Comparison of ENCODE assay signal across 8 cellular contexts in the genomic region with DNA sequence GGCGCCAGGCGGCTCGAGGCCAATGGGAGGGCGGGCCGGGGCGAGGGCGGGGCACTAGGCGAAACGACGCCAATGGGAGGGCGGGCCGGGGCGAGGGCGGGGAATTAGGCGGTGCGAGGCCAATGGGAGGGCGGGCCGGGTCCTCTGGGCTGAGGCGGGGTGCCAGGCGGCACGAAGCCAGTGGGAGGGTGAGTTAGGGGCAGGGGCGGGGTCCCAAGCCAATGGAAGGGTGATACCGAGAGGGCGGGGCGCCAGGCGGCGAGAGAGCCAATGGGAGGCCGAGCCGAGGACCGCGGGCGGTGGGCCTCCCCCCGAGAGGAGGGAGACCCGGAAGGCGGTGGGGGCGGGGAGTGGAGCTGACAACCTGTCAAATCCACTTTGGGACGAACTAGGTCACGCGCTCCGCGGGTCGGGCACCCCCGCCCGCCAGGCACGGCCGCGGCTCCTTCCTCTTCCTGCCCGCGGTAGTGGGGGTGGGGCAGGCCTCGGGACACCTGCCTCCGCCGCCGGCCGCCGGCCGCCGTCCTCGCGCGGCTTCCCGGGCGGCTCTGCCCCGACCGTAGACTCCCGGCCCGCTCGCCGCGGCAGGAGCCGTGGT. TPM values are rescaled to one million over a fixed set of nuclear protein-coding genes. Genes with fewer than 3 reads are reported as not detected.
A peak's percentile ranks its signal among the peaks of the same experiment; 100 is the strongest.
DNase-seq lines count a peak whose midpoint lies in the region; ATAC-seq and TF ChIP-seq lines count a peak whose summit lies in the region.

No MANE protein-coding gene starts in this region.

- ATAC-seq in HG02623 (IDR thresholded peaks at IDR 0.05; ENCODE audit: unreplicated experiment) (peak; percentile 84), SK-N-SH treated with all-trans-retinoic acid at 6 μM for 48 hours (peak; percentile 89)

- peaks cover 8% of the 10 kb centered on the region for H3K4me1 Mint-ChIP-seq in activated naive CD8-positive, alpha-beta T cell treated with anti-CD3 and anti-CD28 coated beads for 36 hours
- peaks cover 29% of the 10 kb centered on the region for H3K4me1 Mint-ChIP-seq in osteocyte (ENCODE audit: unreplicated experiment)

- no peaks in the 10 kb centered on the region for H3K27me3 Mint-ChIP-seq in activated naive CD8-positive, alpha-beta T cell treated with anti-CD3 and anti-CD28 coated beads for 36 hours
- H3K27me3 Mint-ChIP-seq in osteocyte (ENCODE audit: unreplicated experiment): no peaks in the 10 kb centered on the region

- no peaks in the 10 kb centered on the region for H3K36me3 ChIP-seq in thymus (ENCODE audit: control insufficient read depth, insufficient read depth)

- peaks cover 2% of the 10 kb centered on the region for H3K36me3 Mint-ChIP-seq in activated naive CD8-positive, alpha-beta T cell treated with anti-CD3 and anti-CD28 coated beads for 36 hours
- H3K36me3 Mint-ChIP-seq in osteocyte (ENCODE audit: unreplicated experiment): no peaks in the 10 kb centered on the region

- H3K4me3 ChIP-seq in thymus (ENCODE audit: low read length): peak overlapping the region; percentile 92

- intact Hi-C loops in head of caudate nucleus (cut with DNase I): loop anchor here (1.0 to 10.0 kb wide), 2 partner anchors 28 to 211 kb away; partner anchors contain the start of genes KMT2C and XRCC2

- no peaks in the 10 kb centered on the region for H3K9me3 Mint-ChIP-seq in activated naive CD8-positive, alpha-beta T cell treated with anti-CD3 and anti-CD28 coated beads for 36 hours
- no peaks in the 10 kb centered on the region for H3K9me3 Mint-ChIP-seq in osteocyte (ENCODE audit: unreplicated experiment)

- H3K4me3 Mint-ChIP-seq in activated naive CD8-positive, alpha-beta T cell treated with anti-CD3 and anti-CD28 coated beads for 36 hours: peak overlapping the region; percentile 92
- peak overlapping the region; percentile 95 for H3K4me3 Mint-ChIP-seq in osteocyte (ENCODE audit: unreplicated experiment)

- DNase-seq in GM10266 (ENCODE audit: extremely low spot score): peak; percentile 100
- peak; percentile 99 for DNase-seq in NCI-H1092 treated with DMSO at 0.1 percent for 48 hours (lab: John Stamatoyannopoulos, UW)
- DNase-seq in activated naive CD8-positive, alpha-beta T cell treated with anti-CD3 and anti-CD28 coated beads for 36 hours: peak; percentile 100
- peak; percentile 99 to 100 (median 100) for DNase-seq in head of caudate nucleus
- DNase-seq in osteocyte (ENCODE audit: extremely low spot score, unreplicated experiment): peak; percentile 100

- peak overlapping the region; percentile 98 for H3K27ac ChIP-seq in thymus (ENCODE audit: low read depth)

- TF ChIP-seq CTCF in GM10266 (IDR thresholded peaks at IDR 0.05; ENCODE audit: control insufficient read depth, insufficient read depth, low read depth, missing control alignments) (no peak), osteocyte (IDR thresholded peaks at IDR 0.05) (no peak)

- H3K4me1 ChIP-seq in thymus (ENCODE audit: control insufficient read depth, insufficient read depth, low read length): peaks cover 10% of the 10 kb centered on the region

- H3K27ac Mint-ChIP-seq in activated naive CD8-positive, alpha-beta T cell treated with anti-CD3 and anti-CD28 coated beads for 36 hours: no peak overlapping the region
- no peak overlapping the region for H3K27ac Mint-ChIP-seq in osteocyte (ENCODE audit: unreplicated experiment)

- H3K9me3 ChIP-seq in thymus (ENCODE audit: control insufficient read depth): no peaks in the 10 kb centered on the region

- no peaks in the 10 kb centered on the region for H3K27me3 ChIP-seq in thymus (ENCODE audit: control insufficient read depth, insufficient read depth)

- under 1% methylated on average over 70 of the region's 70 CpGs for WGBS in thymus

TF ChIP-seq in SK-N-SH treated with all-trans-retinoic acid at 6 μM for 48 hours, 23 proteins besides CTCF, POLR2A, EP300 and RAD21:
- peak; percentile 77; the same call in 1 of the 2 replicates for TF ChIP-seq SNAI2 (CRISPR knock-in tag; IDR thresholded peaks at IDR 0.05)
- no peak; the same call in 1 of the 2 replicates for TF ChIP-seq TSHZ2 (CRISPR knock-in tag; IDR thresholded peaks at IDR 0.05)

RNA-seq across cellular contexts. Expression of gene KMT2C, which starts 28.0 kb away (rescaled TPM):
- 10 to 100 TPM; 34.2 to 38.2 TPM for total RNA-seq in activated naive CD8-positive, alpha-beta T cell treated with anti-CD3 and anti-CD28 coated beads for 36 hours
- total RNA-seq in osteocyte: 71.8 and 76.2 TPM in 2 replicates
- polyA plus RNA-seq in thymus: 14.4 TPM

Comparison
In these comparisons a context has a peak if more than half of its experiments do, and no peak if none do; other contexts are left out.
1. Peak in every context shown above with its lines: DNase-seq, ATAC-seq, H3K4me3 ChIP-seq and H3K27ac ChIP-seq.